7 cellular contexts compared by ENCODE assay signal in the genomic region with DNA sequence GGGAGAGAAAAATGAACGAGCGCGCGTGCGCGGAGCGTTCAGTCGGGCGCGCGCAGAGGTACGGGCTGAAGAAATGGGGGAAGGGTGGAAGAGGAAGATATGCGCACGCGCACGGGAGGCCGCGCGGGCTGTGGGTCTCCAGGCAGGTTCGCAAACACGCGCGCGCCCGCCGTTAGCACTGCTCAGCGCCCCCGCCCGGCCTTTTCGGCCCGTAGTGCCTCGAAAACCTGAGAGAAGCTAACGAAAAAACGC. TPM values are rescaled to one million over a fixed set of nuclear protein-coding genes. Genes with fewer than 3 reads are reported as not detected.
A peak's percentile ranks its signal among the peaks of the same experiment; 100 is the strongest.
DNase-seq lines count a peak whose midpoint lies in the region; ATAC-seq, FAIRE-seq and TF ChIP-seq lines count a peak whose summit lies in the region.

No MANE protein-coding gene starts in this region.

- FAIRE-seq in bronchial epithelial cell (lab: Jason Lieb, UNC) = no peak

- H3K4me3 ChIP-seq in bronchial epithelial cell (ENCODE audit: low read depth, low read length) = peak overlapping the region; percentile 99

- H3K36me3 ChIP-seq in bronchial epithelial cell (ENCODE audit: control insufficient read depth, insufficient read depth, low read length) = no peaks in the 10 kb centered on the region

- peaks cover 47% of the 10 kb centered on the region for H3K4me1 Mint-ChIP-seq in WTC11

- TF ChIP-seq CTCF in WTC11 (IDR thresholded peaks at IDR 0.05) = no peak
- TF ChIP-seq CTCF in bronchial epithelial cell (IDR thresholded peaks at IDR 0.05; ENCODE audit: insufficient read depth, low read length, severe bottlenecking) = no peak

- H3K36me3 Mint-ChIP-seq in WTC11 = peaks cover 9% of the 10 kb centered on the region

- H3K4me3 Mint-ChIP-seq in WTC11 = peak overlapping the region; percentile 100

- H3K27me3 ChIP-seq in bronchial epithelial cell (ENCODE audit: control insufficient read depth, insufficient read depth, low read length) = no peaks in the 10 kb centered on the region

- CTCF ChIA-PET in WTC11 (lab: Charles Lee) = interaction anchor here (0.9 to 1.7 kb wide), 5 partner anchors 28 to 503 kb away, joined by 3 to 10 read pairs (median 6); a partner anchor contains a TSS

- peak; percentile 22 for ATAC-seq in GM18520 (IDR thresholded peaks at IDR 0.05; ENCODE audit: unreplicated experiment)
- peak; percentile 29 for ATAC-seq in HG03103 (IDR thresholded peaks at IDR 0.05; ENCODE audit: low read depth, unreplicated experiment)
- ATAC-seq in WTC11 = peak; percentile 33

- POLR2A ChIA-PET in WTC11 (lab: Charles Lee) = interaction anchor here (1.0 to 1.7 kb wide), 11 partner anchors 8 to 788 kb away, joined by 3 to 11 read pairs (median 5); a partner anchor contains a TSS

- no peaks in the 10 kb centered on the region for H3K9me3 Mint-ChIP-seq in WTC11

- DNase-seq in NCI-H2196 (lab: John Stamatoyannopoulos, UW; ENCODE audit: unreplicated experiment) (peak; percentile 95), WTC11 (ENCODE audit: low spot score) (peak; percentile 90), bronchial epithelial cell (ENCODE audit: low read depth) (peak; percentile 73), inferior parietal cortex (ENCODE audit: extremely low spot score) (peak; percentile 93), smooth muscle cell of the brain vasculature (ENCODE audit: low read depth, low spot score) (peak; percentile 63)

- peak overlapping the region; percentile 100 for H3K27ac Mint-ChIP-seq in WTC11

- H3K27me3 Mint-ChIP-seq in WTC11 (ENCODE audit: low read depth) = no peaks in the 10 kb centered on the region

TF ChIP-seq in WTC11, 78 proteins besides CTCF, POLR2A, EP300 and RAD21 (continues in another document):
- TF ChIP-seq MYBL2 (CRISPR knock-in tag; IDR thresholded peaks at IDR 0.05) = no peak
- no peak for TF ChIP-seq ZBTB21 (CRISPR knock-in tag; IDR thresholded peaks at IDR 0.05; ENCODE audit: borderline replicate concordance)
- no peak for TF ChIP-seq TCF7 (CRISPR knock-in tag; IDR thresholded peaks at IDR 0.05; ENCODE audit: low read depth)
- TF ChIP-seq GTF2I (CRISPR knock-in tag; conservative IDR thresholded peaks at IDR 0.05) = no peak
- TF ChIP-seq, protein P1, sequence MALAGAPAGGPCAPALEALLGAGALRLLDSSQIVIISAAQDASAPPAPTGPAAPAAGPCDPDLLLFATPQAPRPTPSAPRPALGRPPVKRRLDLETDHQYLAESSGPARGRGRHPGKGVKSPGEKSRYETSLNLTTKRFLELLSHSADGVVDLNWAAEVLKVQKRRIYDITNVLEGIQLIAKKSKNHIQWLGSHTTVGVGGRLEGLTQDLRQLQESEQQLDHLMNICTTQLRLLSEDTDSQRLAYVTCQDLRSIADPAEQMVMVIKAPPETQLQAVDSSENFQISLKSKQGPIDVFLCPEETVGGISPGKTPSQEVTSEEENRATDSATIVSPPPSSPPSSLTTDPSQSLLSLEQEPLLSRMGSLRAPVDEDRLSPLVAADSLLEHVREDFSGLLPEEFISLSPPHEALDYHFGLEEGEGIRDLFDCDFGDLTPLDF (CRISPR knock-in tag; IDR thresholded peaks at IDR 0.05) = no peak
- TF ChIP-seq, protein P2, sequence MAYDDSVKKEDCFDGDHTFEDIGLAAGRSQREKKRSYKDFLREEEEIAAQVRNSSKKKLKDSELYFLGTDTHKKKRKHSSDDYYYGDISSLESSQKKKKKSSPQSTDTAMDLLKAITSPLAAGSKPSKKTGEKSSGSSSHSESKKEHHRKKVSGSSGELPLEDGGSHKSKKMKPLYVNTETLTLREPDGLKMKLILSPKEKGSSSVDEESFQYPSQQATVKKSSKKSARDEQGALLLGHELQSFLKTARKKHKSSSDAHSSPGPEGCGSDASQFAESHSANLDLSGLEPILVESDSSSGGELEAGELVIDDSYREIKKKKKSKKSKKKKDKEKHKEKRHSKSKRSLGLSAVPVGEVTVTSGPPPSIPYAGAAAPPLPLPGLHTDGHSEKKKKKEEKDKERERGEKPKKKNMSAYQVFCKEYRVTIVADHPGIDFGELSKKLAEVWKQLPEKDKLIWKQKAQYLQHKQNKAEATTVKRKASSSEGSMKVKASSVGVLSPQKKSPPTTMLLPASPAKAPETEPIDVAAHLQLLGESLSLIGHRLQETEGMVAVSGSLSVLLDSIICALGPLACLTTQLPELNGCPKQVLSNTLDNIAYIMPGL (CRISPR knock-in tag; IDR thresholded peaks at IDR 0.05) = peak; percentile 72; the same call in 1 of the 2 replicates
- TF ChIP-seq, protein P3, sequence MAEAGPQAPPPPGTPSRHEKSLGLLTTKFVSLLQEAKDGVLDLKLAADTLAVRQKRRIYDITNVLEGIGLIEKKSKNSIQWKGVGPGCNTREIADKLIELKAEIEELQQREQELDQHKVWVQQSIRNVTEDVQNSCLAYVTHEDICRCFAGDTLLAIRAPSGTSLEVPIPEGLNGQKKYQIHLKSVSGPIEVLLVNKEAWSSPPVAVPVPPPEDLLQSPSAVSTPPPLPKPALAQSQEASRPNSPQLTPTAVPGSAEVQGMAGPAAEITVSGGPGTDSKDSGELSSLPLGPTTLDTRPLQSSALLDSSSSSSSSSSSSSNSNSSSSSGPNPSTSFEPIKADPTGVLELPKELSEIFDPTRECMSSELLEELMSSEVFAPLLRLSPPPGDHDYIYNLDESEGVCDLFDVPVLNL (CRISPR knock-in tag; IDR thresholded peaks at IDR 0.05; ENCODE audit: borderline replicate concordance, low read depth) = no peak
- TF ChIP-seq, protein P4, sequence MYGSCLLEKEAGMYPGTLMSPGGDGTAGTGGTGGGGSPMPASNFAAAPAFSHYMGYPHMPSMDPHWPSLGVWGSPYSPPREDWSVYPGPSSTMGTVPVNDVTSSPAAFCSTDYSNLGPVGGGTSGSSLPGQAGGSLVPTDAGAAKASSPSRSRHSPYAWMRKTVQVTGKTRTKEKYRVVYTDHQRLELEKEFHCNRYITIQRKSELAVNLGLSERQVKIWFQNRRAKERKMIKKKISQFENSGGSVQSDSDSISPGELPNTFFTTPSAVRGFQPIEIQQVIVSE (CRISPR knock-in tag; IDR thresholded peaks at IDR 0.05; ENCODE audit: borderline replicate concordance) = peak; percentile 31; the same call in 1 of the 2 replicates
- TF ChIP-seq, protein P5, sequence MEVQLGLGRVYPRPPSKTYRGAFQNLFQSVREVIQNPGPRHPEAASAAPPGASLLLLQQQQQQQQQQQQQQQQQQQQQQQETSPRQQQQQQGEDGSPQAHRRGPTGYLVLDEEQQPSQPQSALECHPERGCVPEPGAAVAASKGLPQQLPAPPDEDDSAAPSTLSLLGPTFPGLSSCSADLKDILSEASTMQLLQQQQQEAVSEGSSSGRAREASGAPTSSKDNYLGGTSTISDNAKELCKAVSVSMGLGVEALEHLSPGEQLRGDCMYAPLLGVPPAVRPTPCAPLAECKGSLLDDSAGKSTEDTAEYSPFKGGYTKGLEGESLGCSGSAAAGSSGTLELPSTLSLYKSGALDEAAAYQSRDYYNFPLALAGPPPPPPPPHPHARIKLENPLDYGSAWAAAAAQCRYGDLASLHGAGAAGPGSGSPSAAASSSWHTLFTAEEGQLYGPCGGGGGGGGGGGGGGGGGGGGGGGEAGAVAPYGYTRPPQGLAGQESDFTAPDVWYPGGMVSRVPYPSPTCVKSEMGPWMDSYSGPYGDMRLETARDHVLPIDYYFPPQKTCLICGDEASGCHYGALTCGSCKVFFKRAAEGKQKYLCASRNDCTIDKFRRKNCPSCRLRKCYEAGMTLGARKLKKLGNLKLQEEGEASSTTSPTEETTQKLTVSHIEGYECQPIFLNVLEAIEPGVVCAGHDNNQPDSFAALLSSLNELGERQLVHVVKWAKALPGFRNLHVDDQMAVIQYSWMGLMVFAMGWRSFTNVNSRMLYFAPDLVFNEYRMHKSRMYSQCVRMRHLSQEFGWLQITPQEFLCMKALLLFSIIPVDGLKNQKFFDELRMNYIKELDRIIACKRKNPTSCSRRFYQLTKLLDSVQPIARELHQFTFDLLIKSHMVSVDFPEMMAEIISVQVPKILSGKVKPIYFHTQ (CRISPR knock-in tag; IDR thresholded peaks at IDR 0.05) = peak; percentile 87; the same call in 1 of the 2 replicates
- TF ChIP-seq, protein P6, sequence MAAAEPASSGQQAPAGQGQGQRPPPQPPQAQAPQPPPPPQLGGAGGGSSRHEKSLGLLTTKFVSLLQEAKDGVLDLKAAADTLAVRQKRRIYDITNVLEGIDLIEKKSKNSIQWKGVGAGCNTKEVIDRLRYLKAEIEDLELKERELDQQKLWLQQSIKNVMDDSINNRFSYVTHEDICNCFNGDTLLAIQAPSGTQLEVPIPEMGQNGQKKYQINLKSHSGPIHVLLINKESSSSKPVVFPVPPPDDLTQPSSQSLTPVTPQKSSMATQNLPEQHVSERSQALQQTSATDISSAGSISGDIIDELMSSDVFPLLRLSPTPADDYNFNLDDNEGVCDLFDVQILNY (CRISPR knock-in tag; IDR thresholded peaks at IDR 0.05) = no peak
- no peak for TF ChIP-seq KAT7 (CRISPR knock-in tag; IDR thresholded peaks at IDR 0.05; ENCODE audit: borderline replicate concordance)
- TF ChIP-seq, protein P7, sequence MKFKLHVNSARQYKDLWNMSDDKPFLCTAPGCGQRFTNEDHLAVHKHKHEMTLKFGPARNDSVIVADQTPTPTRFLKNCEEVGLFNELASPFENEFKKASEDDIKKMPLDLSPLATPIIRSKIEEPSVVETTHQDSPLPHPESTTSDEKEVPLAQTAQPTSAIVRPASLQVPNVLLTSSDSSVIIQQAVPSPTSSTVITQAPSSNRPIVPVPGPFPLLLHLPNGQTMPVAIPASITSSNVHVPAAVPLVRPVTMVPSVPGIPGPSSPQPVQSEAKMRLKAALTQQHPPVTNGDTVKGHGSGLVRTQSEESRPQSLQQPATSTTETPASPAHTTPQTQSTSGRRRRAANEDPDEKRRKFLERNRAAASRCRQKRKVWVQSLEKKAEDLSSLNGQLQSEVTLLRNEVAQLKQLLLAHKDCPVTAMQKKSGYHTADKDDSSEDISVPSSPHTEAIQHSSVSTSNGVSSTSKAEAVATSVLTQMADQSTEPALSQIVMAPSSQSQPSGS (CRISPR knock-in tag; IDR thresholded peaks at IDR 0.05; ENCODE audit: borderline replicate concordance, low read depth) = no peak
- no peak for TF ChIP-seq TEAD4 (CRISPR knock-in tag; IDR thresholded peaks at IDR 0.05)
- no peak for TF ChIP-seq CBFB (CRISPR knock-in tag; IDR thresholded peaks at IDR 0.05; ENCODE audit: low read depth)
- 0 out of 2 replicates have a peak, but pooled peaks have one; percentile 55 for TF ChIP-seq NFATC4 (CRISPR knock-in tag; IDR thresholded peaks at IDR 0.05)
- TF ChIP-seq ZNF232 (CRISPR knock-in tag; IDR thresholded peaks at IDR 0.05) = no peak
- TF ChIP-seq ZNF671 (CRISPR knock-in tag; IDR thresholded peaks at IDR 0.05) = peak; percentile 89
- no peak for TF ChIP-seq GRHL2 (CRISPR knock-in tag; IDR thresholded peaks at IDR 0.05; ENCODE audit: insufficient replicate concordance, severe bottlenecking)
- no peak for TF ChIP-seq ZNF423 (CRISPR knock-in tag; IDR thresholded peaks at IDR 0.05)

RNA-seq across cellular contexts. Expression of a gene that starts 0.4 kb away (rescaled TPM):
- 147 to 184 TPM (median 162 TPM) in 3 replicates for total RNA-seq in WTC11 (2021)
- 50.3 and 71.6 TPM in 2 replicates for total RNA-seq in bronchial epithelial cell

RNA-seq across cellular contexts. Expression of a gene that starts 39.1 kb away (rescaled TPM):
- total RNA-seq in WTC11 (2021) (8.2 to 8.5 TPM (median 8.5 TPM) in 3 replicates), bronchial epithelial cell (0.51 and 0.79 TPM in 2 replicates)

Comparison
In these comparisons a context has a peak if more than half of its experiments do, and no peak if none do; other contexts are left out.
1. Peak in every context shown above with its lines: DNase-seq, ATAC-seq and H3K4me3 ChIP-seq.